8 cellular contexts compared by ENCODE assay signal in the genomic region with DNA sequence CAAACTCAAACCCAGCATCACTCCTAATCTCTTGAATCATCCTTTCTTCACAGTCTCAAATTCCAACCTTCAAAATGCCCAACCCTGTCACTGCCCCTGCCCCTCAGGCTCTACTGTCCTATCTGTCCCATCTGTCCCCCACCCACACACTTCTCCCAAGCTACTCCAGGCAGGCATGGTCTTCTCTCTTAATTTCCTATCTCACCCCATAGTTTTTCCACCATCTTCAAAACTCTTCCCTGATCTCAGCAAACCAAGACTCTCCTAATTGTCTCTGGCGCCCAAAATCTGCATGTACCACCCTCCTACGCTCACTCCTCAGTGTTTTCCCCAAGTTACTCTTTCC. TPM values are rescaled to one million over a fixed set of nuclear protein-coding genes. Genes with fewer than 3 reads are reported as not detected.
A peak's percentile ranks its signal among the peaks of the same experiment; 100 is the strongest.
DNase-seq lines count a peak whose midpoint lies in the region; ATAC-seq and TF ChIP-seq lines count a peak whose summit lies in the region.

No MANE protein-coding gene starts in this region.

- peaks cover 22% of the 10 kb centered on the region for H3K4me1 Mint-ChIP-seq in activated CD4-positive, alpha-beta T cell treated with anti-CD3 and anti-CD28 coated beads for 36 hours
- H3K4me1 Mint-ChIP-seq in activated naive CD8-positive, alpha-beta T cell treated with anti-CD3 and anti-CD28 coated beads, Interleukin-2, amount 50 U/mL, for 24 hours = peaks cover 32% of the 10 kb centered on the region

- H3K36me3 ChIP-seq in kidney epithelial cell (ENCODE audit: control insufficient read depth, insufficient read depth, low read length) (no peaks in the 10 kb centered on the region), suprapubic skin (no peaks in the 10 kb centered on the region)

- H3K4me1 ChIP-seq in suprapubic skin = peaks cover 25% of the 10 kb centered on the region

- POLR2A ChIA-PET in activated CD4-positive, alpha-beta T cell treated with anti-CD3 and anti-CD28 coated beads for 36 hours (lab: Charles Lee) = interaction anchor here (1.1 kb wide), 1 partner anchor 9 kb away, joined by 3 read pairs; no protein-coding TSS in a partner anchor

- no peak for ATAC-seq in activated CD4-positive, alpha-beta T cell treated with anti-CD3 and anti-CD28 coated beads for 36 hours
- ATAC-seq in activated naive CD8-positive, alpha-beta T cell treated with anti-CD3 and anti-CD28 coated beads, Interleukin-2, amount 50 U/mL, for 24 hours = no peak
- ATAC-seq in activated CD4-positive, CD25-positive, alpha-beta regulatory T cell treated with anti-CD3 and anti-CD28 coated beads, Interleukin-2, amount 50 U/mL, for 24 hours = no peak

- H3K9me3 Mint-ChIP-seq in activated CD4-positive, alpha-beta T cell treated with anti-CD3 and anti-CD28 coated beads for 36 hours (ENCODE audit: low read depth) = no peaks in the 10 kb centered on the region
- no peaks in the 10 kb centered on the region for H3K9me3 Mint-ChIP-seq in activated naive CD8-positive, alpha-beta T cell treated with anti-CD3 and anti-CD28 coated beads, Interleukin-2, amount 50 U/mL, for 24 hours

- H3K4me3 ChIP-seq in kidney epithelial cell (ENCODE audit: low read depth, low read length) = peak overlapping the region; percentile 72
- peak overlapping the region; percentile 61 for H3K4me3 ChIP-seq in suprapubic skin

- 21% methylated on average over 2 of the region's 2 CpGs for WGBS in suprapubic skin

- no peaks in the 10 kb centered on the region for H3K27me3 ChIP-seq in kidney epithelial cell (ENCODE audit: control insufficient read depth, insufficient read depth, low read length)
- H3K27me3 ChIP-seq in suprapubic skin = no peaks in the 10 kb centered on the region

- H3K36me3 Mint-ChIP-seq in activated CD4-positive, alpha-beta T cell treated with anti-CD3 and anti-CD28 coated beads for 36 hours (ENCODE audit: low read depth) = no peaks in the 10 kb centered on the region
- peaks cover 4% of the 10 kb centered on the region for H3K36me3 Mint-ChIP-seq in activated naive CD8-positive, alpha-beta T cell treated with anti-CD3 and anti-CD28 coated beads, Interleukin-2, amount 50 U/mL, for 24 hours (ENCODE audit: low read depth)

- DNase-seq in activated CD4-positive, alpha-beta T cell treated with anti-CD3 and anti-CD28 coated beads for 36 hours = no peak
- DNase-seq in activated CD4-positive, alpha-beta T cell treated with anti-CD3 and anti-CD28 coated beads for 48 hours = no peak
- no peak for DNase-seq in activated naive CD8-positive, alpha-beta T cell treated with anti-CD3 and anti-CD28 coated beads, Interleukin-2, amount 50 U/mL, for 24 hours
- no peak for DNase-seq in kidney epithelial cell (ENCODE audit: low read depth)
- no peak for DNase-seq in suprapubic skin (ENCODE audit: low spot score in 2 of 2)
- DNase-seq in T1000 (lab: John Stamatoyannopoulos, UW) = no peak
- no peak for DNase-seq in activated CD4-positive, CD25-positive, alpha-beta regulatory T cell treated with anti-CD3 and anti-CD28 coated beads, Interleukin-2, amount 50 U/mL, for 72 hours

- no peaks in the 10 kb centered on the region for H3K27me3 Mint-ChIP-seq in activated CD4-positive, alpha-beta T cell treated with anti-CD3 and anti-CD28 coated beads for 36 hours
- no peaks in the 10 kb centered on the region for H3K27me3 Mint-ChIP-seq in activated naive CD8-positive, alpha-beta T cell treated with anti-CD3 and anti-CD28 coated beads, Interleukin-2, amount 50 U/mL, for 24 hours

- TF ChIP-seq EP300 in suprapubic skin (IDR thresholded peaks at IDR 0.05) = no peak

- TF ChIP-seq CTCF in kidney epithelial cell (IDR thresholded peaks at IDR 0.05; ENCODE audit: insufficient read depth, low read length, poor library complexity, severe bottlenecking) = no peak
- TF ChIP-seq CTCF in suprapubic skin (IDR thresholded peaks at IDR 0.05) = no peak

- H3K27ac Mint-ChIP-seq in activated CD4-positive, alpha-beta T cell treated with anti-CD3 and anti-CD28 coated beads for 36 hours = peak overlapping the region; percentile 91
- peak overlapping the region; percentile 92 for H3K27ac Mint-ChIP-seq in activated naive CD8-positive, alpha-beta T cell treated with anti-CD3 and anti-CD28 coated beads, Interleukin-2, amount 50 U/mL, for 24 hours

- no peak for TF ChIP-seq POLR2A in suprapubic skin (IDR thresholded peaks at IDR 0.05)

- peak overlapping the region; percentile 95 for H3K4me3 Mint-ChIP-seq in activated CD4-positive, alpha-beta T cell treated with anti-CD3 and anti-CD28 coated beads for 36 hours
- peak overlapping the region; percentile 97 for H3K4me3 Mint-ChIP-seq in activated naive CD8-positive, alpha-beta T cell treated with anti-CD3 and anti-CD28 coated beads, Interleukin-2, amount 50 U/mL, for 24 hours

- CTCF ChIA-PET in activated CD4-positive, alpha-beta T cell treated with anti-CD3 and anti-CD28 coated beads for 36 hours (lab: Charles Lee) = no interaction called here

- no peaks in the 10 kb centered on the region for H3K9me3 ChIP-seq in suprapubic skin

- peak overlapping the region; percentile 93 for H3K27ac ChIP-seq in suprapubic skin

- intact Hi-C loops in activated CD4-positive, alpha-beta T cell treated with anti-CD3 and anti-CD28 coated beads for 36 hours (cut with DNase I, micrococcal nuclease) = loop anchor here (2.0 to 5.0 kb wide), 3 partner anchors 161 to 218 kb away; partner anchors contain the start of gene ZBTB33 (in 2 of the 2)

RNA-seq across cellular contexts. Expression of gene LAMP2, which starts 0.6 kb away (rescaled TPM):
- 10 to 100 TPM; 30.4 to 34.5 TPM for total RNA-seq in activated CD4-positive, alpha-beta T cell treated with anti-CD3 and anti-CD28 coated beads for 36 hours
- 115 and 121 TPM in 2 replicates for total RNA-seq in kidney epithelial cell
- total RNA-seq in suprapubic skin = 100 to 1,000 TPM; 119 to 154 (median 131) TPM
